Comparison of ENCODE assay signal across 8 cellular contexts in the genomic region with DNA sequence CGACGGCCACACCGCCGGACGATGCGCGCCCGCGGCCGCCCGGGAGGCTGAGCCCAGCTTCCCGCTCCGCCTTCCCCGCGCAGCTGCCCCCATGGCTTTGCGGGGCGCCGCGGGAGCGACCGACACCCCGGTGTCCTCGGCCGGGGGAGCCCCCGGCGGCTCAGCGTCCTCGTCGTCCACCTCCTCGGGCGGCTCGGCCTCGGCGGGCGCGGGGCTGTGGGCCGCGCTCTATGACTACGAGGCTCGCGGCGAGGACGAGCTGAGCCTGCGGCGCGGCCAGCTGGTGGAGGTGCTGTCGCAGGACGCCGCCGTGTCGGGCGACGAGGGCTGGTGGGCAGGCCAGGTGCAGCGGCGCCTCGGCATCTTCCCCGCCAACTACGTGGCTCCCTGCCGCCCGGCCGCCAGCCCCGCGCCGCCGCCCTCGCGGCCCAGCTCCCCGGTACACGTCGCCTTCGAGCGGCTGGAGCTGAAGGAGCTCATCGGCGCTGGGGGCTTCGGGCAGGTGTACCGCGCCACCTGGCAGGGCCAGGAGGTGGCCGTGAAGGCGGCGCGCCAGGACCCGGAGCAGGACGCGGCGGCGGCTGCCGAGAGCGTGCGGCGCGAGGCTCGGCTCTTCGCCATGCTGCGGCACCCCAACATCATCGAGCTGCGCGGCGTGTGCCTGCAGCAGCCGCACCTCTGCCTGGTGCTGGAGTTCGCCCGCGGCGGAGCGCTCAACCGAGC. TPM values are rescaled to one million over a fixed set of nuclear protein-coding genes. Genes with fewer than 3 reads are reported as not detected.
DNase-seq lines count a peak whose midpoint lies in the region; ATAC-seq and TF ChIP-seq lines count a peak whose summit lies in the region.

No MANE protein-coding gene starts in this region.

- intact Hi-C loops in esophagus muscularis mucosa (cut with DNase I): no loop called here

- peak overlapping the region; percentile 96 for H3K4me2 ChIP-seq in neural progenitor cell

- H3K27ac ChIP-seq in HUES64 (ENCODE audit: low read depth, low read length): no peak overlapping the region
- H3K27ac ChIP-seq in esophagus muscularis mucosa (replicated peaks in 1 of 4): peak overlapping the region in 1 of 4 donors; percentile 29
- H3K27ac ChIP-seq in neural progenitor cell: no peak overlapping the region

- no peak for TF ChIP-seq POLR2A in esophagus muscularis mucosa (IDR thresholded peaks at IDR 0.05; ENCODE audit: low read depth)

- no peaks in the 10 kb centered on the region for H3K79me2 ChIP-seq in neural progenitor cell (ENCODE audit: low read depth)

- peak overlapping the region; percentile 94 for H2AFZ ChIP-seq in neural progenitor cell (replicated peaks)

- H3K27ac Mint-ChIP-seq in neural progenitor cell: no peak overlapping the region

- H3K9me3 ChIP-seq in HUES64 (ENCODE audit: insufficient read depth, low read depth, low read length) (no peaks in the 10 kb centered on the region), esophagus muscularis mucosa (no peaks in the 10 kb centered on the region), neural progenitor cell (ENCODE audit: low read depth) (no peaks in the 10 kb centered on the region)

- peaks cover 8% of the 10 kb centered on the region for H3K4me1 Mint-ChIP-seq in neural progenitor cell

- H3K9me3 Mint-ChIP-seq in neural progenitor cell: peaks cover 4% of the 10 kb centered on the region

- H3K36me3 ChIP-seq in HUES64 (ENCODE audit: insufficient read depth, low read length) (no peaks in the 10 kb centered on the region), esophagus muscularis mucosa (no peaks in the 10 kb centered on the region), neural progenitor cell (no peaks in the 10 kb centered on the region)

- H3K27me3 ChIP-seq in HUES64 (ENCODE audit: insufficient read depth, low read length): peaks cover 46% of the 10 kb centered on the region
- peaks cover 0 to 55% (median 3%) of the 10 kb centered on the region in 4 donors for H3K27me3 ChIP-seq in esophagus muscularis mucosa
- peaks cover 57% of the 10 kb centered on the region for H3K27me3 ChIP-seq in neural progenitor cell

- peaks cover 22% of the 10 kb centered on the region for H3F3A ChIP-seq in neural progenitor cell (ENCODE audit: low read depth)

- no peak overlapping the region for H3K4me3 Mint-ChIP-seq in neural progenitor cell

- no peak for TF ChIP-seq CTCF in esophagus muscularis mucosa (IDR thresholded peaks at IDR 0.05)
- TF ChIP-seq CTCF in neural progenitor cell (IDR thresholded peaks at IDR 0.05): no peak

- H3K9ac ChIP-seq in HUES64 (ENCODE audit: low read depth, low read length) (peak overlapping the region; percentile 83), neural progenitor cell (no peak overlapping the region)

- TF ChIP-seq EP300 in esophagus muscularis mucosa (IDR thresholded peaks at IDR 0.05): no peak

- peaks cover 25% of the 10 kb centered on the region for H3K27me3 Mint-ChIP-seq in neural progenitor cell (ENCODE audit: insufficient read depth, low read depth)

- ATAC-seq in GM21515 (IDR thresholded peaks at IDR 0.05; ENCODE audit: unreplicated experiment): peak; percentile 21

- H3K36me3 Mint-ChIP-seq in neural progenitor cell: no peaks in the 10 kb centered on the region

- WGBS in HUES64: under 1% methylated on average over 105 of the region's 105 CpGs
- WGBS in esophagus muscularis mucosa: 0% methylated on average over 7 of the region's 105 CpGs

- H3K4me3 ChIP-seq in HUES64 (ENCODE audit: low read length): peak overlapping the region; percentile 76
- peak overlapping the region; percentile 61 to 76 (median 66) for H3K4me3 ChIP-seq in esophagus muscularis mucosa
- peak overlapping the region; percentile 77 for H3K4me3 ChIP-seq in neural progenitor cell

- DNase-seq in ELR (ENCODE audit: low read depth): peak; percentile 17
- DNase-seq in activated CD4-positive, alpha-beta T cell treated with anti-CD3 and anti-CD28 coated beads, Interleukin-2, amount 50 U/mL, for 48 hours: peak; percentile 22 to 28
- DNase-seq in esophagus muscularis mucosa (ENCODE audit: extremely low spot score): no peak
- DNase-seq in neural progenitor cell (ENCODE audit: low spot score): peak; percentile 61
- no peak for DNase-seq in NCI-H2196 (lab: John Stamatoyannopoulos, UW; ENCODE audit: unreplicated experiment)
- no peak for DNase-seq in ureter (ENCODE audit: low spot score)

- H4K20me1 ChIP-seq in neural progenitor cell (ENCODE audit: low read depth): peaks cover 16% of the 10 kb centered on the region

- H3K4me1 ChIP-seq in HUES64 (ENCODE audit: insufficient read depth, low read length) (peaks cover 15% of the 10 kb centered on the region), esophagus muscularis mucosa (peaks cover 14 to 25% (median 24%) of the 10 kb centered on the region in 4 donors), neural progenitor cell (peaks cover 8% of the 10 kb centered on the region)

RNA-seq across cellular contexts. Expression of gene MAP3K21, which starts 0.6 kb away (rescaled TPM):
- 9.3 TPM for polyA plus RNA-seq in HUES64 (2013, experiment 1 of 2)
- polyA plus RNA-seq in HUES64 (2013, experiment 2 of 2): 9.7 TPM
- total RNA-seq in esophagus muscularis mucosa: under 1 TPM; 0.34 to 0.66 (median 0.43) TPM
- total RNA-seq in neural progenitor cell (ENCODE audit: low replicate concordance): 4.2 and 5.4 TPM in 2 replicates
- 4.7 TPM for total RNA-seq in ureter

RNA-seq across cellular contexts. Expression of gene PCNX2, which starts 32.6 kb away (rescaled TPM):
- polyA plus RNA-seq in HUES64 (2013, experiment 1 of 2): 23.9 TPM
- 28.3 TPM for polyA plus RNA-seq in HUES64 (2013, experiment 2 of 2)
- total RNA-seq in esophagus muscularis mucosa: 10 to 100 TPM in 1 of 4 donors, 1 to 10 TPM in 3; 5.7 to 23.3 (median 7.9) TPM
- total RNA-seq in neural progenitor cell (ENCODE audit: low replicate concordance): 26.2 and 30.8 TPM in 2 replicates
- 49.8 TPM for total RNA-seq in ureter

Comparison
In these comparisons a context has a peak if more than half of its experiments do, and no peak if none do; other contexts are left out.
1. DNase-seq: peak in ELR (single experiment), activated CD4-positive, alpha-beta T cell treated with anti-CD3 and anti-CD28 coated beads, Interleukin-2, amount 50 U/mL, for 48 hours (2 of 2) and neural progenitor cell (single experiment); none in esophagus muscularis mucosa (single experiment), NCI-H2196 (single experiment) and ureter (single experiment).
2. Peak in every context shown above with its lines, with median percentiles within 50 percentile points of each other: H3K4me3 ChIP-seq.